Comparison of ENCODE assay signal across 8 cellular contexts in genomic region chr12:8241917-8242622, GRCh38. TPM values are rescaled to one million over a fixed set of nuclear protein-coding genes. Genes with fewer than 3 reads are reported as not detected.
DNase-seq lines count a peak whose midpoint lies in the region; ATAC-seq, FAIRE-seq and TF ChIP-seq lines count a peak whose summit lies in the region.
"Not testable (repeated sequence)": the region's sequence is repeated elsewhere in the genome, so short reads cannot be mapped to it uniquely, and the experiment has no call there.

No MANE protein-coding gene starts in this region.

- TF ChIP-seq POLR2A in endothelial cell of umbilical vein (IDR thresholded peaks at IDR 0.05; ENCODE audit: low read depth, low read length); HepG2 (IDR thresholded peaks at IDR 0.05; ENCODE audit: insufficient read depth in 1 of 2, low read depth in 2 of 2, low read length in 2 of 2): not testable (repeated sequence)

- not testable (repeated sequence) for TF ChIP-seq RAD21 in HepG2 (CRISPR knock-in tag; IDR thresholded peaks at IDR 0.05)

- not testable (repeated sequence) for H3K27ac Mint-ChIP-seq in T-helper 1 cell treated with Interleukin-12 subunit alpha and Interleukin-12 subunit beta and Interleukin-4 antibody, amounts not matched to agents 30 μg/mL and 1 μg/mL, for 36 hours; activated naive CD4-positive, alpha-beta T cell treated with anti-CD3 and anti-CD28 coated beads for 36 hours

- not testable (repeated sequence) for FAIRE-seq in endothelial cell of umbilical vein (lab: Jason Lieb, UNC); HepG2 (lab: Jason Lieb, UNC)

- not testable (repeated sequence) for ATAC-seq in HepG2, psoas muscle, upper lobe of right lung

- H3K36me3 Mint-ChIP-seq in T-helper 1 cell treated with Interleukin-12 subunit alpha and Interleukin-12 subunit beta and Interleukin-4 antibody, amounts not matched to agents 30 μg/mL and 1 μg/mL, for 36 hours (ENCODE audit: low read depth); activated naive CD4-positive, alpha-beta T cell treated with anti-CD3 and anti-CD28 coated beads for 36 hours (ENCODE audit: low read depth): not testable (repeated sequence)

- not testable (repeated sequence) for H3K79me2 ChIP-seq in endothelial cell of umbilical vein (ENCODE audit: control insufficient read depth, insufficient read depth, low read length); HepG2 (ENCODE audit: insufficient read depth, low read length)

- H2AFZ ChIP-seq in endothelial cell of umbilical vein (ENCODE audit: low read depth, low read length), result peak overlapping the region; percentile 94
- not testable (repeated sequence) for H2AFZ ChIP-seq in HepG2 (ENCODE audit: low read length)

- BruUV-seq in endothelial cell of umbilical vein (replicated peaks; lab: Mats Ljungman, UMichigan) (TSS peak; percentile 46), HepG2 (replicated peaks; lab: Mats Ljungman, UMichigan) (TSS peak; percentile 72)

- not testable (repeated sequence) for H4K20me1 ChIP-seq in endothelial cell of umbilical vein (replicated peaks; ENCODE audit: control insufficient read depth, extremely low read depth, insufficient read depth, low read length); HepG2 (ENCODE audit: insufficient read depth, low read length)

- intact Hi-C loops in activated naive CD4-positive, alpha-beta T cell treated with anti-CD3 and anti-CD28 coated beads for 36 hours (cut with micrococcal nuclease), result loop anchor here (2.0 kb wide), 2 partner anchors 675 to 1003 kb away; no protein-coding TSS in a partner anchor
- intact Hi-C loops in endothelial cell of umbilical vein (cut with micrococcal nuclease), result loop anchor here (2.0 to 10.0 kb wide), 2 partner anchors 215 to 453 kb away; partner anchors contain the start of gene RIMKLB
- intact Hi-C loops in HepG2 (cut with micrococcal nuclease; ENCODE audit: unreplicated experiment); psoas muscle (cut with DNase I); upper lobe of right lung (cut with DNase I): not testable (repeated sequence)

- not testable (repeated sequence) for TF ChIP-seq EP300 in HepG2 (IDR thresholded peaks at IDR 0.05; ENCODE audit: low read depth in 2 of 2, low read length in 2 of 2); HepG2 (CRISPR knock-in tag; IDR thresholded peaks at IDR 0.05; ENCODE audit: borderline replicate concordance)

- H3K4me3 ChIP-seq in endothelial cell of umbilical vein (replicated peaks in 1 of 3; ENCODE audit: insufficient read depth in 1 of 3, low read depth in 1 of 3, low read length in 3 of 3) (peak overlapping the region; percentile 63 to 80 (median 77)), HepG2 (replicated peaks in 1 of 3; ENCODE audit: insufficient read depth in 1 of 3, low read depth in 2 of 3, low read length in 3 of 3) (peak overlapping the region; percentile 55 to 79 (median 66); a peak in 5 of 6 replicates), psoas muscle (peak overlapping the region; percentile 78), upper lobe of right lung (peak overlapping the region; percentile 72)

- not testable (repeated sequence) for TF ChIP-seq CTCF in endothelial cell of umbilical vein (IDR thresholded peaks at IDR 0.05; ENCODE audit: extremely low read depth in 1 of 2, insufficient read depth in 1 of 2, low read depth in 1 of 2, low read length in 2 of 2); HepG2 (CRISPR knock-in tag; IDR thresholded peaks at IDR 0.05); psoas muscle (IDR thresholded peaks at IDR 0.05); upper lobe of right lung (IDR thresholded peaks at IDR 0.05)

- not testable (repeated sequence) for H3K9me3 ChIP-seq in endothelial cell of umbilical vein (replicated peaks; ENCODE audit: control insufficient read depth, insufficient read depth, low read length); HepG2 (ENCODE audit: low read length); psoas muscle; upper lobe of right lung

- in situ Hi-C loops in HepG2 (cut with HindIII; ENCODE audit: extremely low pct_ligation_motif_present, low pct_unique_long_range_greater_than_20kb), result loop anchor here (25.0 kb wide), 1 partner anchor 130 kb away; the partner anchor contains the start of gene CLEC4A

- whole genome bisulfite sequencing in HepG2 (ENCODE audit: low lambda C conversion rate), result 13% methylated on average over 8 of the region's 20 CpGs
- 4 to 9% (median 5%) methylated on average over 17 to 19 of the region's 20 CpGs for WGBS in psoas muscle, 3 donors

- dilution Hi-C loops in endothelial cell of umbilical vein (cut with MboI; ENCODE audit: extremely low pct_ligation_motif_present, low sequenced_read_pairs), result not testable (repeated sequence)

- not testable (repeated sequence) for H3K4me1 ChIP-seq in endothelial cell of umbilical vein (ENCODE audit: control insufficient read depth, extremely low read depth, insufficient read depth, low read length); HepG2 (ENCODE audit: insufficient read depth, low read length); psoas muscle; upper lobe of right lung

- POLR2A ChIA-PET in endothelial cell of umbilical vein (lab: Charles Lee); HepG2 (lab: Yijun Ruan, JAX): not testable (repeated sequence)

- H3K36me3 ChIP-seq in endothelial cell of umbilical vein (ENCODE audit: control insufficient read depth in 2 of 2, extremely low read depth in 1 of 2, insufficient read depth in 2 of 2, low read length in 2 of 2); HepG2 (replicated peaks in 1 of 2; ENCODE audit: control insufficient read depth in 1 of 2, insufficient read depth in 2 of 2, low read length in 2 of 2); psoas muscle (ENCODE audit: insufficient read depth in 1 of 2, low read depth in 1 of 2); upper lobe of right lung: not testable (repeated sequence)

- CTCF ChIA-PET in activated naive CD4-positive, alpha-beta T cell treated with anti-CD3 and anti-CD28 coated beads for 36 hours (lab: Charles Lee), result interaction anchor here (1.1 to 1.6 kb wide), 2 partner anchors 10 to 62 kb away, joined by 3 to 4 read pairs; no protein-coding TSS in a partner anchor
- CTCF ChIA-PET in endothelial cell of umbilical vein (lab: Charles Lee); HepG2 (lab: Yijun Ruan, JAX; ENCODE audit: low intra/inter-chr PET ratio, low total read pairs): not testable (repeated sequence)

- peak overlapping the region; percentile 76 for H3K4me2 ChIP-seq in endothelial cell of umbilical vein (ENCODE audit: insufficient read depth, low read length)
- peak overlapping the region; percentile 74 for H3K4me2 ChIP-seq in HepG2 (ENCODE audit: low read depth, low read length)

- peak overlapping the region; percentile 69 for H3K27ac ChIP-seq in endothelial cell of umbilical vein (ENCODE audit: insufficient read depth, low read depth, low read length)
- H3K27ac ChIP-seq in HepG2 (ENCODE audit: extremely low read length, insufficient read depth, low read length), result peak overlapping the region; percentile 59
- H3K27ac ChIP-seq in psoas muscle, result peak overlapping the region; percentile 36
- peak overlapping the region; percentile 72 for H3K27ac ChIP-seq in upper lobe of right lung

- H3K4me3 Mint-ChIP-seq in T-helper 1 cell treated with Interleukin-12 subunit alpha and Interleukin-12 subunit beta and Interleukin-4 antibody, amounts not matched to agents 30 μg/mL and 1 μg/mL, for 36 hours, result peak overlapping the region; percentile 97
- H3K4me3 Mint-ChIP-seq in activated naive CD4-positive, alpha-beta T cell treated with anti-CD3 and anti-CD28 coated beads for 36 hours, result peak overlapping the region; percentile 78

- not testable (repeated sequence) for H3K27me3 Mint-ChIP-seq in T-helper 1 cell treated with Interleukin-12 subunit alpha and Interleukin-12 subunit beta and Interleukin-4 antibody, amounts not matched to agents 30 μg/mL and 1 μg/mL, for 36 hours (ENCODE audit: low read depth); activated naive CD4-positive, alpha-beta T cell treated with anti-CD3 and anti-CD28 coated beads for 36 hours (ENCODE audit: low read depth)

- H3K9ac ChIP-seq in endothelial cell of umbilical vein (replicated peaks; ENCODE audit: extremely low read depth, insufficient read depth, low read length) (peak overlapping the region; percentile 61), HepG2 (ENCODE audit: insufficient read depth, low read depth, low read length) (peak overlapping the region; percentile 69)

- not testable (repeated sequence) for H3K27me3 ChIP-seq in endothelial cell of umbilical vein (ENCODE audit: control insufficient read depth in 2 of 2, insufficient read depth in 2 of 2, low read length in 2 of 2); HepG2 (ENCODE audit: control insufficient read depth in 1 of 2, insufficient read depth in 2 of 2, low read length in 2 of 2); psoas muscle (ENCODE audit: insufficient read depth in 3 of 3, low read length in 2 of 3); upper lobe of right lung

- H3K9me3 Mint-ChIP-seq in T-helper 1 cell treated with Interleukin-12 subunit alpha and Interleukin-12 subunit beta and Interleukin-4 antibody, amounts not matched to agents 30 μg/mL and 1 μg/mL, for 36 hours; activated naive CD4-positive, alpha-beta T cell treated with anti-CD3 and anti-CD28 coated beads for 36 hours: not testable (repeated sequence)

- peak; percentile 22 for DNase-seq in GM04504 (ENCODE audit: low read depth)
- DNase-seq in MV-4-11 (lab: John Stamatoyannopoulos, UW), result peak; percentile 22
- DNase-seq in activated naive CD4-positive, alpha-beta T cell treated with anti-CD3 and anti-CD28 coated beads for 36 hours, result peak; percentile 54
- DNase-seq in endothelial cell of umbilical vein (ENCODE audit: low read depth, low spot score), result peak; percentile 21
- DNase-seq in HepG2 (ENCODE audit: low spot score); upper lobe of right lung: not testable (repeated sequence)
- DNase-seq in psoas muscle, result peak in 1 of 2 donors; percentile 22

- peaks cover 10% of the 10 kb centered on the region for H3K4me1 Mint-ChIP-seq in T-helper 1 cell treated with Interleukin-12 subunit alpha and Interleukin-12 subunit beta and Interleukin-4 antibody, amounts not matched to agents 30 μg/mL and 1 μg/mL, for 36 hours (ENCODE audit: low read depth)
- H3K4me1 Mint-ChIP-seq in activated naive CD4-positive, alpha-beta T cell treated with anti-CD3 and anti-CD28 coated beads for 36 hours (ENCODE audit: low read depth), result peaks cover 18% of the 10 kb centered on the region

- not testable (repeated sequence) for H3K9me1 ChIP-seq in endothelial cell of umbilical vein (replicated peaks; ENCODE audit: control insufficient read depth, extremely low read depth, insufficient read depth, low read length)

RNA-seq across cellular contexts. Expression of gene FAM90A1, which starts 14.7 kb away (rescaled TPM):
- total RNA-seq in activated naive CD4-positive, alpha-beta T cell treated with anti-CD3 and anti-CD28 coated beads for 36 hours, result under 1 TPM; 0.21 to 0.30 TPM
- total RNA-seq in endothelial cell of umbilical vein, result not detected in 2 replicates
- polyA plus RNA-seq in endothelial cell of umbilical vein, result 0.10 and 0.13 TPM in 2 replicates
- 0.10 and 0.13 TPM in 2 replicates for polyA plus RNA-seq in endothelial cell of umbilical vein (2011; cell fraction: cytosol; rRNA removed)
- 0.06 TPM in 1 of 2 replicates, not detected in the other for polyA plus RNA-seq in endothelial cell of umbilical vein (2011; cell fraction: nucleus; rRNA removed)
- polyA plus RNA-seq in endothelial cell of umbilical vein (2012), result 0.08 and 0.12 TPM in 2 replicates
- polyA minus RNA-seq in endothelial cell of umbilical vein, result not detected in 2 replicates
- not detected for polyA minus RNA-seq in endothelial cell of umbilical vein (2011; cell fraction: cytosol; rRNA and poly(A)+ RNA removed)
- polyA minus RNA-seq in endothelial cell of umbilical vein (2011; cell fraction: nucleus; rRNA and poly(A)+ RNA removed), result not detected in 2 replicates
- not detected in 2 replicates for total RNA-seq in HepG2 (2016; rRNA removed; fragmentation: Illumina TruSeq; extraction: Trizol)
- total RNA-seq in HepG2 (2016; cell fraction: cytosol; rRNA removed; fragmentation: Illumina TruSeq; extraction: Trizol; ENCODE audit: low read depth), result not detected in 2 replicates
- total RNA-seq in HepG2 (2016; cell fraction: insoluble cytoplasmic fraction; rRNA removed; fragmentation: Illumina TruSeq; extraction: Trizol), result not detected in 2 replicates
- not detected in 2 replicates for total RNA-seq in HepG2 (2016; cell fraction: membrane; rRNA removed; fragmentation: Illumina TruSeq; extraction: Trizol)
- not detected in 2 replicates for total RNA-seq in HepG2 (2016; cell fraction: nucleus; rRNA removed; fragmentation: Illumina TruSeq; extraction: Trizol)
- polyA plus RNA-seq in HepG2 (2011; rRNA removed), result not detected in 2 replicates
- not detected in 2 replicates for polyA plus RNA-seq in HepG2 (2011; cell fraction: cytosol; rRNA removed)
- not detected in 2 replicates for polyA plus RNA-seq in HepG2 (2011; cell fraction: nucleus; rRNA removed)
- not detected in 2 replicates for polyA plus RNA-seq in HepG2 (2012)
- not detected in 2 replicates for polyA plus RNA-seq in HepG2 (2016; cell fraction: cytosol; fragmentation: Illumina TruSeq; extraction: Trizol; ENCODE audit: low read depth)
- polyA plus RNA-seq in HepG2 (2016; cell fraction: insoluble cytoplasmic fraction; fragmentation: Illumina TruSeq; extraction: Trizol; ENCODE audit: low read depth), result not detected in 2 replicates
- not detected in 2 replicates for polyA plus RNA-seq in HepG2 (2016; cell fraction: membrane; fragmentation: Illumina TruSeq; extraction: Trizol; ENCODE audit: low read depth)
- not detected in 2 replicates for polyA plus RNA-seq in HepG2 (2016; cell fraction: nucleus; fragmentation: Illumina TruSeq; extraction: Trizol; ENCODE audit: insufficient read depth, low read depth)
- polyA minus RNA-seq in HepG2 (2011; rRNA and poly(A)+ RNA removed; ENCODE audit: low replicate concordance), result not detected in 2 replicates
- polyA minus RNA-seq in HepG2 (2011; cell fraction: cytosol; rRNA and poly(A)+ RNA removed), result not detected in 2 replicates
- not detected in 2 replicates for polyA minus RNA-seq in HepG2 (2011; cell fraction: nucleus; rRNA and poly(A)+ RNA removed)
- under 1 TPM in 2 of 4 donors, not detected in 2; 0.10 to 0.58 TPM for total RNA-seq in psoas muscle
- under 1 TPM in 1 of 3 donors, not detected in 2; 0.03 TPM for polyA plus RNA-seq in psoas muscle
- 0.43 TPM for total RNA-seq in upper lobe of right lung
